In the genomic region with DNA sequence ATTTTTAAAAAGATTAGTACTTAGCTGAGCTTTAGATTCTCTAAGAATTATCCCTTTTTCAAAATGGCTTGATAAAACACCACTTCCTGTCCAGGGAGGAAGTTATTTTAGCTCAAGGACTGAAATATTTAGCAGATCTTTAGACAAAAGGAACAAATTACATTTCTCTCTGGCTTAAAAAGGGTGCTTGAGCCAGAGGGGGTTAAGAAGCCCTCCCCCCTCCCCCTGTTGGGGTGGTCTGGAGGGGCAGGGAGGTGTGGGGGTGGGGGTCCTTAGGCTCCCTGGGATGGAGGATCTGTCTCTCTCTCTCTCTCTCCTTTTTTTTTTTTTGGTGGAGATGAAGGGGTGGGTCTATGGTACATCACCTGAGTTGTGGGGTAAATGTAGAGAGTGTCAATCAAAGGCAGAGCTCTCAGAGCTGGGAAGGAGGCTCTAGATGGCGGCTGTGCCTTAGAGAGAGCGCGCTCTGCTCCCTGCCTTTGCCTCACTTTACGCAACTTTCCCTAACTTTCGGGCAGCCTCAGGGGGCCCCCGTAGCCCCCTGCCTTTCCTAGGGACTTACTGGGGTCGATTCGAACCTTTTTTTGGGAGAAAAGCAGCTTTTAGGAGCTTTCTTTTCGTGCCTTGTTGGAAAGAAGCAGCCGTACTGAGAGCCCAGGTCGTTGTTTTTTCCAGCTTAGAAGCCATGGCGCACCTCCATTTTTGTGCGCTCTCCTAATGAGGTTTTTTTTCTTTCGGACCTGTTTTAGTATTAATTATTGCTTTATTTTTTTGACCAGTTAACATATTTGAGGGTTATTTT, we compare ENCODE assay signal across 8 cellular contexts. TPM values are rescaled to one million over a fixed set of nuclear protein-coding genes. Genes with fewer than 3 reads are reported as not detected.
DNase-seq lines count a peak whose midpoint lies in the region; ATAC-seq and TF ChIP-seq lines count a peak whose summit lies in the region.

A gene (plus strand): TSS at position 415 of the 802 bp plus-strand sequence. CDS start 914 bp downstream, outside the sequence.

- peaks cover 37 to 73% (median 57%) of the 10 kb centered on the region in 4 donors for H3K4me1 ChIP-seq in esophagus muscularis mucosa
- peaks cover 5 to 42% of the 10 kb centered on the region in 2 donors for H3K4me1 ChIP-seq in muscle layer of duodenum (ENCODE audit: control insufficient read depth in 1 of 2, insufficient read depth in 2 of 2, low read length in 2 of 2)
- peaks cover 8% of the 10 kb centered on the region for H3K4me1 ChIP-seq in stomach smooth muscle (ENCODE audit: control insufficient read depth, insufficient read depth, low read length)

- peak; percentile 78 for TF ChIP-seq POLR2A in esophagus muscularis mucosa (IDR thresholded peaks at IDR 0.05; ENCODE audit: low read depth)

- WGBS in esophagus muscularis mucosa: under 1% methylated on average over 14 of the region's 14 CpGs

- no peak for TF ChIP-seq CTCF in esophagus muscularis mucosa (IDR thresholded peaks at IDR 0.05)

- peaks cover under 1 to 22% (median 11%) of the 10 kb centered on the region in 4 donors for H3K36me3 ChIP-seq in esophagus muscularis mucosa
- H3K36me3 ChIP-seq in muscle layer of duodenum (ENCODE audit: control insufficient read depth in 1 of 2, insufficient read depth in 2 of 2, low read length in 2 of 2): peaks cover 29 to 45% of the 10 kb centered on the region in 2 donors
- peaks cover 0 to 16% of the 10 kb centered on the region in 2 donors for H3K36me3 ChIP-seq in stomach smooth muscle (ENCODE audit: control insufficient read depth in 2 of 2, insufficient read depth in 2 of 2, low read length in 2 of 2)

- TF ChIP-seq RAD21 in Ishikawa (IDR thresholded peaks at IDR 0.05; ENCODE audit: low read depth): no peak

- no peak for TF ChIP-seq EP300 in Ishikawa (IDR thresholded peaks at IDR 0.05; ENCODE audit: borderline replicate concordance)
- TF ChIP-seq EP300 in esophagus muscularis mucosa (IDR thresholded peaks at IDR 0.05): no peak

- peak; percentile 69 for ATAC-seq in GM21717 (IDR thresholded peaks at IDR 0.05; ENCODE audit: unreplicated experiment)

- H3K9me3 ChIP-seq in esophagus muscularis mucosa (no peaks in the 10 kb centered on the region), muscle layer of duodenum (ENCODE audit: control insufficient read depth in 1 of 2, low read length in 2 of 2) (no peaks in the 10 kb centered on the region), stomach smooth muscle (ENCODE audit: control insufficient read depth in 2 of 2, low read length in 2 of 2) (no peaks in the 10 kb centered on the region)

- peak within 1 kb of the TSS; percentile 92 to 95 for H3K9ac ChIP-seq in stomach smooth muscle (ENCODE audit: low read length in 2 of 2)

- peak within 1 kb of the TSS; percentile 89 to 98 (median 94) for H3K27ac ChIP-seq in esophagus muscularis mucosa (replicated peaks in 1 of 4)
- peak within 1 kb of the TSS; percentile 100 for H3K27ac ChIP-seq in muscle layer of duodenum (ENCODE audit: low read length)
- peak within 1 kb of the TSS; percentile 84 for H3K27ac ChIP-seq in stomach smooth muscle (ENCODE audit: low read length)

- H3K27me3 ChIP-seq in esophagus muscularis mucosa (no peaks in the 10 kb centered on the region), muscle layer of duodenum (ENCODE audit: low read depth, low read length) (no peaks in the 10 kb centered on the region), stomach smooth muscle (ENCODE audit: control insufficient read depth in 1 of 2, insufficient read depth in 2 of 2, low read length in 2 of 2) (no peaks in the 10 kb centered on the region)

- H3K4me3 ChIP-seq in esophagus muscularis mucosa (peak within 1 kb of the TSS; percentile 50 to 71 (median 66)), muscle layer of duodenum (ENCODE audit: low read depth in 1 of 2, low read length in 2 of 2) (peak within 1 kb of the TSS; percentile 91 to 97), stomach smooth muscle (ENCODE audit: low read length in 2 of 2) (peak within 1 kb of the TSS; percentile 79 to 95)

- DNase-seq in DMS79 treated with DMSO at 0.1 percent for 48 hours (lab: John Stamatoyannopoulos, UW): peak; percentile 80
- peak; percentile 38 for DNase-seq in OCI-M2 (lab: John Stamatoyannopoulos, UW; ENCODE audit: unreplicated experiment)
- peak; percentile 55 for DNase-seq in activated T-cell treated with anti-CD3 and anti-CD28 coated beads for 48 hours (ENCODE audit: low read depth)
- no peak for DNase-seq in esophagus muscularis mucosa (ENCODE audit: extremely low spot score)

- intact Hi-C loops in esophagus muscularis mucosa (cut with DNase I): no loop called here

TF ChIP-seq in Ishikawa, 13 proteins besides CTCF, POLR2A, EP300 and RAD21:
- TF ChIP-seq FOXM1 (IDR thresholded peaks at IDR 0.05; ENCODE audit: borderline replicate concordance, low read depth) (no peak), TAF1 (IDR thresholded peaks at IDR 0.05; ENCODE audit: low read depth) (peak; percentile 77), CEBPB (IDR thresholded peaks at IDR 0.05) (peak; percentile 31; the same call in 1 of the 2 replicates), ZBTB7A (IDR thresholded peaks at IDR 0.05; ENCODE audit: low read depth) (peak; percentile 65; the same call in 1 of the 2 replicates), EGR1 (IDR thresholded peaks at IDR 0.05) (no peak), CREB1 (IDR thresholded peaks at IDR 0.05; ENCODE audit: low read depth) (no peak), NFIC (IDR thresholded peaks at IDR 0.05) (no peak), TEAD4 (IDR thresholded peaks at IDR 0.05) (no peak; the same call in 1 of the 2 replicates), TCF12 (IDR thresholded peaks at IDR 0.05; ENCODE audit: low read depth) (no peak), YY1 (IDR thresholded peaks at IDR 0.05; ENCODE audit: low read depth) (peak; percentile 88)
- TF ChIP-seq, protein P1, sequence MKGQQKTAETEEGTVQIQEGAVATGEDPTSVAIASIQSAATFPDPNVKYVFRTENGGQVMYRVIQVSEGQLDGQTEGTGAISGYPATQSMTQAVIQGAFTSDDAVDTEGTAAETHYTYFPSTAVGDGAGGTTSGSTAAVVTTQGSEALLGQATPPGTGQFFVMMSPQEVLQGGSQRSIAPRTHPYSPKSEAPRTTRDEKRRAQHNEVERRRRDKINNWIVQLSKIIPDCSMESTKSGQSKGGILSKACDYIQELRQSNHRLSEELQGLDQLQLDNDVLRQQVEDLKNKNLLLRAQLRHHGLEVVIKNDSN (IDR thresholded peaks at IDR 0.05): peak; percentile 33; the same call in 1 of the 2 replicates
- TF ChIP-seq, protein P2, sequence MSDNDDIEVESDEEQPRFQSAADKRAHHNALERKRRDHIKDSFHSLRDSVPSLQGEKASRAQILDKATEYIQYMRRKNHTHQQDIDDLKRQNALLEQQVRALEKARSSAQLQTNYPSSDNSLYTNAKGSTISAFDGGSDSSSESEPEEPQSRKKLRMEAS (IDR thresholded peaks at IDR 0.05): no peak
- TF ChIP-seq, protein P3, sequence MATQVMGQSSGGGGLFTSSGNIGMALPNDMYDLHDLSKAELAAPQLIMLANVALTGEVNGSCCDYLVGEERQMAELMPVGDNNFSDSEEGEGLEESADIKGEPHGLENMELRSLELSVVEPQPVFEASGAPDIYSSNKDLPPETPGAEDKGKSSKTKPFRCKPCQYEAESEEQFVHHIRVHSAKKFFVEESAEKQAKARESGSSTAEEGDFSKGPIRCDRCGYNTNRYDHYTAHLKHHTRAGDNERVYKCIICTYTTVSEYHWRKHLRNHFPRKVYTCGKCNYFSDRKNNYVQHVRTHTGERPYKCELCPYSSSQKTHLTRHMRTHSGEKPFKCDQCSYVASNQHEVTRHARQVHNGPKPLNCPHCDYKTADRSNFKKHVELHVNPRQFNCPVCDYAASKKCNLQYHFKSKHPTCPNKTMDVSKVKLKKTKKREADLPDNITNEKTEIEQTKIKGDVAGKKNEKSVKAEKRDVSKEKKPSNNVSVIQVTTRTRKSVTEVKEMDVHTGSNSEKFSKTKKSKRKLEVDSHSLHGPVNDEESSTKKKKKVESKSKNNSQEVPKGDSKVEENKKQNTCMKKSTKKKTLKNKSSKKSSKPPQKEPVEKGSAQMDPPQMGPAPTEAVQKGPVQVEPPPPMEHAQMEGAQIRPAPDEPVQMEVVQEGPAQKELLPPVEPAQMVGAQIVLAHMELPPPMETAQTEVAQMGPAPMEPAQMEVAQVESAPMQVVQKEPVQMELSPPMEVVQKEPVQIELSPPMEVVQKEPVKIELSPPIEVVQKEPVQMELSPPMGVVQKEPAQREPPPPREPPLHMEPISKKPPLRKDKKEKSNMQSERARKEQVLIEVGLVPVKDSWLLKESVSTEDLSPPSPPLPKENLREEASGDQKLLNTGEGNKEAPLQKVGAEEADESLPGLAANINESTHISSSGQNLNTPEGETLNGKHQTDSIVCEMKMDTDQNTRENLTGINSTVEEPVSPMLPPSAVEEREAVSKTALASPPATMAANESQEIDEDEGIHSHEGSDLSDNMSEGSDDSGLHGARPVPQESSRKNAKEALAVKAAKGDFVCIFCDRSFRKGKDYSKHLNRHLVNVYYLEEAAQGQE (IDR thresholded peaks at IDR 0.05; ENCODE audit: low read depth): no peak

RNA-seq across cellular contexts. Expression of the gene that starts here (rescaled TPM):
- total RNA-seq in esophagus muscularis mucosa: 10 to 100 TPM; 54.3 to 86.0 (median 62.8) TPM
